Comparison of ENCODE assay signal across 1 cellular context in genomic region chr6:35931873-35932272, GRCh38.
TF ChIP-seq lines count a peak whose summit lies in the region.

No MANE protein-coding gene starts in this region.

TF ChIP-seq in K562, 482 proteins besides CTCF, POLR2A, EP300 and RAD21:
- TF ChIP-seq NFYB (IDR thresholded peaks at IDR 0.05; ENCODE audit: extremely low read depth, insufficient read length): peak; percentile 21
TF ChIP-seq in K562: peak in this region for 1; not testable (repeated sequence) for 481.
